Comparison of ENCODE assay signal across 18 cellular contexts in the genomic region with DNA sequence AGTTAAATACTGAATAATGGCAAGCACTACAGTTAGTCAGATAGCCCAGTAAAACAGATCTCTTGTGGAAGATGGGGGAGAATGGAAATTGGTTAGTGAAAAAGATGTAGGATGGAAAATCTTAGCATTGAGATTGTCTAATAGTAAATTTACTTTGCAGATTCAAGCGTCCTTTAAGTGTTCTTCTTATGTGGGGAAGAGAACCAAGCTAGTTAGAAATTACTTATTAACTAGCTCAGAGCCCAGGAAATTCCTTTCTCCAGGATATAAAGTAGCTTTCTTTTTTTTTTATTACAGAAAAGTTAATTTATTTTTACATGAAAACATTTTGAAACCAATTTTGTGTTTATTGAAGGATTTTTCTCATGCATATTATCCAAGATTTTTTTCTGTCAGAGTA. TPM values are rescaled to one million over a fixed set of nuclear protein-coding genes. Genes with fewer than 3 reads are reported as not detected.
DNase-seq lines count a peak whose midpoint lies in the region; ATAC-seq, FAIRE-seq and TF ChIP-seq lines count a peak whose summit lies in the region.
"Had no signal": no experiment of that assay in that cellular context is flagged by ENCODE, and none has a peak within 500 bp of the region (broad histone marks: within the 10 kb centered on the region; RNA-seq: fewer than 3 reads in every experiment).

No MANE protein-coding gene starts in this region.

- peak; percentile 80 for FAIRE-seq in astrocyte (lab: Jason Lieb, UNC)
- FAIRE-seq: G401.6 had no signal

- no peak for TF ChIP-seq CTCF in cardiac muscle cell (IDR thresholded peaks at IDR 0.05; ENCODE audit: low read depth, low read length)
- TF ChIP-seq CTCF in heart right ventricle (IDR thresholded peaks at IDR 0.05), result no peak
- no peak for TF ChIP-seq CTCF in astrocyte (IDR thresholded peaks at IDR 0.05; ENCODE audit: insufficient read depth, low read depth, low read length)
- TF ChIP-seq CTCF in CD8-positive, alpha-beta T cell (IDR thresholded peaks at IDR 0.05), result no peak

- H3K4me1 ChIP-seq in cardiac muscle cell (ENCODE audit: low read depth) (peaks cover 6% of the 10 kb centered on the region), heart right ventricle (peaks cover 0 to 9% (median 0%) of the 10 kb centered on the region in 9 donors), astrocyte (ENCODE audit: insufficient read depth, low read length) (no peaks in the 10 kb centered on the region)
- H3K4me1 ChIP-seq in CD8-positive, alpha-beta T cell (ENCODE audit: insufficient read depth, low read length), result no peaks in the 10 kb centered on the region

- CTCF ChIA-PET in CD8-positive, alpha-beta T cell (lab: Charles Lee), result no interaction called here

- no peak for DNase-seq in cardiac muscle cell (ENCODE audit: low read depth in 1 of 2, low spot score in 1 of 2)
- no peak for DNase-seq in heart right ventricle
- no peak for DNase-seq in astrocyte (ENCODE audit: low read depth)
- DNase-seq in kidney glomerular epithelial cell (lab: John Stamatoyannopoulos, UW), result peak; percentile 37
- DNase-seq in COR-L47 (lab: John Stamatoyannopoulos, UW), result no peak
- DNase-seq in CD8-positive, alpha-beta T cell, result no peak
- no peak for DNase-seq in stimulated activated naive B cell treated with anti-CD40 and anti-IgM and Interleukin-4, amounts not matched to agents 10 μg/mL and 1 μg/mL and 100 μg/mL, for 72 hours
- DNase-seq: 8988T, DMS79 treated with DMSO at 0.1 percent for 48 hours, H9, NCI-H1417, NCI-H2029 treated with DMSO at 0.1 percent for 48 hours, NCI-H2227 treated with DMSO at 0.1 percent for 48 hours, NCI-H526 treated with DMSO at 0.1 percent for 48 hours had no signal

- 96 to 97% methylated on average over 1 of the region's 1 CpG for WGBS in heart right ventricle, 2 donors

- H3K9me3 Mint-ChIP-seq in astrocyte (ENCODE audit: unreplicated experiment), result no peaks in the 10 kb centered on the region
- no peaks in the 10 kb centered on the region for H3K9me3 Mint-ChIP-seq in CD8-positive, alpha-beta T cell
- H3K9me3 Mint-ChIP-seq in stimulated activated naive B cell treated with anti-CD40 and anti-IgM and Interleukin-4, amounts not matched to agents 10 μg/mL and 1 μg/mL and 100 μg/mL, for 72 hours, result no peaks in the 10 kb centered on the region
- H3K9me3 Mint-ChIP-seq: H9, IgD-negative memory B cell had no signal

- H4K20me1 ChIP-seq in astrocyte (ENCODE audit: insufficient read depth, low read length), result peaks cover 3% of the 10 kb centered on the region

- H3K27me3 ChIP-seq in cardiac muscle cell (no peaks in the 10 kb centered on the region), heart right ventricle (no peaks in the 10 kb centered on the region), astrocyte (ENCODE audit: insufficient read depth, low read length) (no peaks in the 10 kb centered on the region)
- H3K27me3 ChIP-seq in CD8-positive, alpha-beta T cell (ENCODE audit: insufficient read depth, low read length), result no peaks in the 10 kb centered on the region

- H3K4me3 Mint-ChIP-seq in astrocyte (ENCODE audit: unreplicated experiment), result no peak overlapping the region
- no peak overlapping the region for H3K4me3 Mint-ChIP-seq in CD8-positive, alpha-beta T cell
- H3K4me3 Mint-ChIP-seq in stimulated activated naive B cell treated with anti-CD40 and anti-IgM and Interleukin-4, amounts not matched to agents 10 μg/mL and 1 μg/mL and 100 μg/mL, for 72 hours, result no peak overlapping the region
- H3K4me3 Mint-ChIP-seq: CD14-positive monocyte, H9, IgD-negative memory B cell had no signal

- H3K4me3 ChIP-seq in cardiac muscle cell (no peak overlapping the region), heart right ventricle (no peak overlapping the region), astrocyte (ENCODE audit: insufficient read depth, low read depth, low read length) (no peak overlapping the region)
- no peak overlapping the region for H3K4me3 ChIP-seq in CD8-positive, alpha-beta T cell (ENCODE audit: low read depth, low read length)

- H2AFZ ChIP-seq in astrocyte (ENCODE audit: low read depth, low read length), result no peak overlapping the region

- H3K36me3 ChIP-seq in cardiac muscle cell, result peaks cover 53% of the 10 kb centered on the region
- H3K36me3 ChIP-seq in heart right ventricle, result peaks cover 0 to 59% (median 11%) of the 10 kb centered on the region in 9 donors
- H3K36me3 ChIP-seq in astrocyte (ENCODE audit: insufficient read depth, low read length), result peaks cover 38% of the 10 kb centered on the region
- no peaks in the 10 kb centered on the region for H3K36me3 ChIP-seq in CD8-positive, alpha-beta T cell (ENCODE audit: insufficient read depth, low read length)

- intact Hi-C loops in heart right ventricle (cut with DNase I), result no loop called here
- intact Hi-C loops in CD8-positive, alpha-beta T cell (cut with DNase I, micrococcal nuclease), result no loop called here

- no peaks in the 10 kb centered on the region for H3K79me2 ChIP-seq in astrocyte (ENCODE audit: insufficient read depth, low read length)

- ATAC-seq in heart right ventricle, result no peak
- no peak for ATAC-seq in CD8-positive, alpha-beta T cell
- ATAC-seq in stimulated activated naive B cell treated with anti-CD40 and anti-IgM and Interleukin-4, amounts not matched to agents 10 μg/mL and 1 μg/mL and 100 μg/mL, for 72 hours (replicated peaks), result no peak
- no peak for ATAC-seq in HG02678 (IDR thresholded peaks at IDR 0.05; ENCODE audit: unreplicated experiment)

- H3K27ac Mint-ChIP-seq in astrocyte (ENCODE audit: unreplicated experiment), result peak overlapping the region; percentile 87
- H3K27ac Mint-ChIP-seq in CD8-positive, alpha-beta T cell, result no peak overlapping the region
- no peak overlapping the region for H3K27ac Mint-ChIP-seq in stimulated activated naive B cell treated with anti-CD40 and anti-IgM and Interleukin-4, amounts not matched to agents 10 μg/mL and 1 μg/mL and 100 μg/mL, for 72 hours
- H3K27ac Mint-ChIP-seq: H9, IgD-negative memory B cell had no signal

- H3K9me3 ChIP-seq in cardiac muscle cell (ENCODE audit: low read depth), result no peaks in the 10 kb centered on the region
- no peaks in the 10 kb centered on the region for H3K9me3 ChIP-seq in heart right ventricle
- H3K9me3 ChIP-seq in astrocyte (ENCODE audit: insufficient read depth, low read depth, low read length), result no peaks in the 10 kb centered on the region
- no peaks in the 10 kb centered on the region for H3K9me3 ChIP-seq in CD8-positive, alpha-beta T cell (ENCODE audit: low read length)

- peaks cover 13% of the 10 kb centered on the region for H3K36me3 Mint-ChIP-seq in astrocyte (ENCODE audit: low read depth, unreplicated experiment)
- H3K36me3 Mint-ChIP-seq in CD8-positive, alpha-beta T cell, result peaks cover 34% of the 10 kb centered on the region
- peaks cover 20 to 22% of the 10 kb centered on the region in 2 donors for H3K36me3 Mint-ChIP-seq in stimulated activated naive B cell treated with anti-CD40 and anti-IgM and Interleukin-4, amounts not matched to agents 10 μg/mL and 1 μg/mL and 100 μg/mL, for 72 hours

- peaks cover 5% of the 10 kb centered on the region for H3K4me1 Mint-ChIP-seq in astrocyte (ENCODE audit: low read depth, unreplicated experiment)
- H3K4me1 Mint-ChIP-seq in CD8-positive, alpha-beta T cell (ENCODE audit: low read depth), result no peaks in the 10 kb centered on the region
- H3K4me1 Mint-ChIP-seq in stimulated activated naive B cell treated with anti-CD40 and anti-IgM and Interleukin-4, amounts not matched to agents 10 μg/mL and 1 μg/mL and 100 μg/mL, for 72 hours, result peaks cover 0 to 2% of the 10 kb centered on the region in 2 donors
- H3K4me1 Mint-ChIP-seq: H9 had no signal

- POLR2A ChIA-PET in CD8-positive, alpha-beta T cell (lab: Charles Lee), result no interaction called here

- H3K27ac ChIP-seq in cardiac muscle cell, result peak overlapping the region; percentile 14
- H3K27ac ChIP-seq in heart right ventricle, result no peak overlapping the region
- H3K27ac ChIP-seq in astrocyte (ENCODE audit: low read depth, low read length), result no peak overlapping the region
- H3K27ac ChIP-seq in CD8-positive, alpha-beta T cell (ENCODE audit: low read depth, low read length), result no peak overlapping the region

- no peak overlapping the region for H3K9ac ChIP-seq in astrocyte (ENCODE audit: low read length)

- H3K4me2 ChIP-seq in astrocyte (ENCODE audit: low read length), result no peak overlapping the region

- no peaks in the 10 kb centered on the region for H3K27me3 Mint-ChIP-seq in astrocyte (ENCODE audit: low read depth, unreplicated experiment)
- no peaks in the 10 kb centered on the region for H3K27me3 Mint-ChIP-seq in CD8-positive, alpha-beta T cell (ENCODE audit: low read depth)
- H3K27me3 Mint-ChIP-seq in stimulated activated naive B cell treated with anti-CD40 and anti-IgM and Interleukin-4, amounts not matched to agents 10 μg/mL and 1 μg/mL and 100 μg/mL, for 72 hours, result no peaks in the 10 kb centered on the region
- H3K27me3 Mint-ChIP-seq: IgD-negative memory B cell had no signal

RNA-seq across cellular contexts. Expression of gene TIPARP, which starts 36.7 kb away (rescaled TPM):
- total RNA-seq in cardiac muscle cell (71.4 and 115 TPM in 2 replicates), heart right ventricle (10 to 100 TPM; 19.8 to 74.6 (median 23.9) TPM), astrocyte (55.5 and 74.2 TPM in 2 replicates)
- polyA plus RNA-seq in cardiac muscle cell (22.2 and 37.1 TPM in 2 replicates), heart right ventricle (10 to 100 TPM; 13.8 to 18.7 TPM)
- total RNA-seq in CD8-positive, alpha-beta T cell, result 100 to 1,000 TPM; 265 to 268 TPM
